Comparison of ENCODE assay signal across 14 cellular contexts in genomic region chr15:90598679-90599078, GRCh38.
DNase-seq lines count a peak whose midpoint lies in the region; ATAC-seq, FAIRE-seq and TF ChIP-seq lines count a peak whose summit lies in the region.
"Had no signal": no experiment of that assay in that cellular context is flagged by ENCODE, and none has a peak within 500 bp of the region (broad histone marks: within the 10 kb centered on the region; RNA-seq: fewer than 3 reads in every experiment).

No MANE protein-coding gene starts in this region.

- H3K27ac ChIP-seq in kidney (ENCODE audit: low read depth in 2 of 2, low read length in 2 of 2): peak overlapping the region in 1 of 2 donors; percentile 71
- peak overlapping the region; percentile 76 to 78 for H3K27ac ChIP-seq in tibial artery
- H3K27ac ChIP-seq: SJSA1 had no signal

- no peak for ATAC-seq in HG02938 (IDR thresholded peaks at IDR 0.05; ENCODE audit: unreplicated experiment)

- H3K4me3 ChIP-seq in kidney (ENCODE audit: low read length in 2 of 2) (no peak overlapping the region), tibial artery (no peak overlapping the region)
- H3K4me3 ChIP-seq: adrenal gland, prostate gland, SJSA1 had no signal

- intact Hi-C loops in activated T-helper 2 cell treated with anti-CD3 and anti-CD28 coated beads, Interferon-gamma antibody, Interleukin-2, Interleukin-4, amounts not matched to agents 10 μg/mL and 5 μg/mL and 100 μg/mL, durations not matched to agents 14 hours and 24 hours and 36 hours (cut with micrococcal nuclease): no loop called here
- intact Hi-C loops in kidney (cut with DNase I): no loop called here
- intact Hi-C loops in tibial artery (cut with DNase I; ENCODE audit: low total_unique reads): no loop called here

- H3K9ac ChIP-seq in kidney (ENCODE audit: low read length in 2 of 2): no peak overlapping the region

- H3K27me3 ChIP-seq in tibial artery: no peaks in the 10 kb centered on the region
- H3K27me3 ChIP-seq: adrenal gland, SJSA1 had no signal

- H3K36me3 Mint-ChIP-seq in activated naive CD4-positive, alpha-beta T cell treated with anti-CD3 and anti-CD28 coated beads, Interleukin-2, amount 10 ng/mL, durations not matched to agents 7 days and 5 days: peaks cover 83% of the 10 kb centered on the region
- peaks cover 77% of the 10 kb centered on the region for H3K36me3 Mint-ChIP-seq in activated T-helper 2 cell treated with anti-CD3 and anti-CD28 coated beads, Interferon-gamma antibody, Interleukin-2, Interleukin-4, amounts not matched to agents 10 μg/mL and 5 μg/mL and 100 μg/mL, durations not matched to agents 14 hours and 24 hours and 36 hours (ENCODE audit: low read depth)

- no peak for DNase-seq in activated naive CD4-positive, alpha-beta T cell treated with anti-CD3 and anti-CD28 coated beads, Interleukin-2, amount 10 ng/mL, durations not matched to agents 7 days and 5 days
- DNase-seq in activated naive CD4-positive, alpha-beta T cell treated with Interleukin-2 at 50 U/mL for 16 hours: no peak
- no peak for DNase-seq in activated T-helper 2 cell treated with anti-CD3 and anti-CD28 coated beads, Interferon-gamma antibody, Interleukin-2, Interleukin-4, amounts not matched to agents 10 μg/mL and 5 μg/mL and 100 μg/mL, durations not matched to agents 14 hours and 24 hours and 36 hours (ENCODE audit: low spot score)
- DNase-seq in kidney (peak; percentile 79), tibial artery (no peak), middle frontal gyrus (ENCODE audit: extremely low spot score, low spot score) (no peak), HUDEP-2 (lab: John Stamatoyannopoulos, UW; ENCODE audit: unreplicated experiment in 76 of 76) (no peak)
- DNase-seq: NCI-H1436; stimulated activated CD4-positive, alpha-beta T cell treated with anti-CD3 and anti-CD28 coated beads, Interleukin-4, amount 100 ng/mL, for 24 hours had no signal

- H3K4me1 Mint-ChIP-seq in activated naive CD4-positive, alpha-beta T cell treated with anti-CD3 and anti-CD28 coated beads, Interleukin-2, amount 10 ng/mL, durations not matched to agents 7 days and 5 days: peaks cover 78% of the 10 kb centered on the region
- H3K4me1 Mint-ChIP-seq in activated T-helper 2 cell treated with anti-CD3 and anti-CD28 coated beads, Interferon-gamma antibody, Interleukin-2, Interleukin-4, amounts not matched to agents 10 μg/mL and 5 μg/mL and 100 μg/mL, durations not matched to agents 14 hours and 24 hours and 36 hours (ENCODE audit: low read depth): peaks cover 78% of the 10 kb centered on the region

- no peaks in the 10 kb centered on the region for H3K27me3 Mint-ChIP-seq in activated naive CD4-positive, alpha-beta T cell treated with anti-CD3 and anti-CD28 coated beads, Interleukin-2, amount 10 ng/mL, durations not matched to agents 7 days and 5 days
- H3K27me3 Mint-ChIP-seq in activated T-helper 2 cell treated with anti-CD3 and anti-CD28 coated beads, Interferon-gamma antibody, Interleukin-2, Interleukin-4, amounts not matched to agents 10 μg/mL and 5 μg/mL and 100 μg/mL, durations not matched to agents 14 hours and 24 hours and 36 hours (ENCODE audit: low read depth): no peaks in the 10 kb centered on the region

- no peaks in the 10 kb centered on the region for H3K36me3 ChIP-seq in kidney (ENCODE audit: control insufficient read depth in 1 of 2, insufficient read depth in 2 of 2, low read length in 2 of 2)
- H3K36me3 ChIP-seq in tibial artery: peaks cover 0 to 18% (median 16%) of the 10 kb centered on the region in 3 donors
- H3K36me3 ChIP-seq: prostate gland had no signal

- no peaks in the 10 kb centered on the region for H3K9me3 ChIP-seq in kidney (ENCODE audit: control insufficient read depth in 1 of 2, low read length in 2 of 2)
- no peaks in the 10 kb centered on the region for H3K9me3 ChIP-seq in tibial artery
- H3K9me3 ChIP-seq: adrenal gland, prostate gland had no signal

- CTCF ChIA-PET in activated naive CD4-positive, alpha-beta T cell treated with anti-CD3 and anti-CD28 coated beads, Interleukin-2, amount 10 ng/mL, durations not matched to agents 7 days and 5 days (lab: Charles Lee): interaction anchor here (0.7 to 2.4 kb wide), 6 partner anchors 18 to 305 kb away, joined by 3 to 12 read pairs (median 4); no protein-coding TSS in a partner anchor

- FAIRE-seq in kidney (lab: Jason Lieb, UNC): no peak
- FAIRE-seq: HTR-8/SVneo had no signal

- H3K4me3 Mint-ChIP-seq in activated naive CD4-positive, alpha-beta T cell treated with anti-CD3 and anti-CD28 coated beads, Interleukin-2, amount 10 ng/mL, durations not matched to agents 7 days and 5 days: peak overlapping the region; percentile 45
- peak overlapping the region; percentile 66 for H3K4me3 Mint-ChIP-seq in activated T-helper 2 cell treated with anti-CD3 and anti-CD28 coated beads, Interferon-gamma antibody, Interleukin-2, Interleukin-4, amounts not matched to agents 10 μg/mL and 5 μg/mL and 100 μg/mL, durations not matched to agents 14 hours and 24 hours and 36 hours (ENCODE audit: low read depth)

- no peak for TF ChIP-seq CTCF in kidney (IDR thresholded peaks at IDR 0.05; ENCODE audit: borderline replicate concordance, extremely low read depth, insufficient read depth)
- no peak for TF ChIP-seq CTCF in tibial artery (IDR thresholded peaks at IDR 0.05)

- H3K4me1 ChIP-seq in kidney (ENCODE audit: control insufficient read depth in 1 of 2, insufficient read depth in 1 of 2, low read depth in 1 of 2, low read length in 2 of 2) (peaks cover 0 to 7% of the 10 kb centered on the region in 2 donors), tibial artery (peaks cover 0 to 75% (median 52%) of the 10 kb centered on the region in 4 donors)
- H3K4me1 ChIP-seq: SJSA1 had no signal

- H3K27ac Mint-ChIP-seq in activated naive CD4-positive, alpha-beta T cell treated with anti-CD3 and anti-CD28 coated beads, Interleukin-2, amount 10 ng/mL, durations not matched to agents 7 days and 5 days: peak overlapping the region; percentile 100
- peak overlapping the region; percentile 90 for H3K27ac Mint-ChIP-seq in activated T-helper 2 cell treated with anti-CD3 and anti-CD28 coated beads, Interferon-gamma antibody, Interleukin-2, Interleukin-4, amounts not matched to agents 10 μg/mL and 5 μg/mL and 100 μg/mL, durations not matched to agents 14 hours and 24 hours and 36 hours

- H3K9me3 Mint-ChIP-seq in activated naive CD4-positive, alpha-beta T cell treated with anti-CD3 and anti-CD28 coated beads, Interleukin-2, amount 10 ng/mL, durations not matched to agents 7 days and 5 days: no peaks in the 10 kb centered on the region
- H3K9me3 Mint-ChIP-seq in activated T-helper 2 cell treated with anti-CD3 and anti-CD28 coated beads, Interferon-gamma antibody, Interleukin-2, Interleukin-4, amounts not matched to agents 10 μg/mL and 5 μg/mL and 100 μg/mL, durations not matched to agents 14 hours and 24 hours and 36 hours: no peaks in the 10 kb centered on the region
